Comparison of ENCODE assay signal across 8 cellular contexts in the genomic region with DNA sequence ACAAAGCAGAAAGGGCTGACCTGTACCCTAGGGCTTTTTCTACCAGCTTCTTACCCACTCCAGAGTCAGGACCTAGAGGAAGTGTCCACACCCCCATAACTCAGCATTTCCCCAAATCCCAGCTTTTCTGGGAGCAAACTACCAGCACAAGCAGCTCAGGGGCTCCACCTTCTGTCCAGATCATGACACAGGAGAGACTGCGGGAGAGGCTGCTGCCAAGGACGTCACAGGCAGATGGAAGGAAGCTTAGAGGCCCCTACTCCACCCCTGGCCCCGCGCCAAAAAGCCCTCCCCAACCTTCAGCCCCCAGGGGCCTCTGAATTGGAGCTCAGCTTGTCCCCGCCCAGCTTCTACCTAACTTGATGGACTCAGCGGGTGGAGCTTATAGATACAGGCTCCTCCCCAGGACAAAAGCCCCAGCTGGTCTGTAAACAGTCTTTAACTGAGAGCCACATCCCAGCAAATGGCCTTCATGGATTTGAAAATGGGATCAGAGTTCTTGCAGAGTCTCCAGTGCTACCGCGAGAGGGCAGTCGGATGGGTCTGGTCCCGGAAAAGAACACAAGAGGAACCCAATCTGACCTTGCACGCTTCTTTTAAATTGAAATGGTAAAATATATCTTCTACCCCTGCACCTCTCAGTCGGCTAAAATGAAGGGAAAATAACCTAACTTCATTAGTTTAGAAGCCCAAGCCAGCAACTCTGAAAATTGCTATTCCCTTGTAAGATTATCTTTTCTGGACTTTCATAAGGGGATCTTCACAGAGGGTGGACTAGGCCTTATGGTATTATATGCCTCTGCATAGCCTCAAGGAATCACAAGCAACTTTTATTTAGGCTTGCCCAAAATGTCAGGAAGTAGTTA. TPM values are rescaled to one million over a fixed set of nuclear protein-coding genes. Genes with fewer than 3 reads are reported as not detected.
DNase-seq lines count a peak whose midpoint lies in the region; ATAC-seq, FAIRE-seq and TF ChIP-seq lines count a peak whose summit lies in the region.

No MANE protein-coding gene starts in this region.

- H3K27ac ChIP-seq in DOHH2 (ENCODE audit: low read depth, low read length) (peak overlapping the region; percentile 72), KMS-11 (peak overlapping the region; percentile 53)

- peak overlapping the region; percentile 93 for H3K4me2 ChIP-seq in DOHH2 (ENCODE audit: low read length)
- peak overlapping the region; percentile 92 for H3K4me2 ChIP-seq in KMS-11

- TF ChIP-seq CTCF in DOHH2 (IDR thresholded peaks at IDR 0.05; ENCODE audit: low read depth, low read length, poor library complexity, severe bottlenecking) (peak; percentile 99), KMS-11 (conservative IDR thresholded peaks at IDR 0.05; ENCODE audit: low read depth, low read length) (peak; percentile 100), fibroblast of mammary gland (conservative IDR thresholded peaks at IDR 0.05; ENCODE audit: control insufficient read depth, insufficient read depth, low read depth, low read length) (peak; percentile 72), natural killer cell (IDR thresholded peaks at IDR 0.05) (peak; percentile 57)

- FAIRE-seq in RCC 7860 (lab: Jason Lieb, UNC): peak; percentile 72

- H3K4me1 Mint-ChIP-seq in activated T-helper 17 cell treated with anti-CD3 and anti-CD28 coated beads, Interleukin-2, amount 50 U/mL, for 72 hours: peaks cover 23% of the 10 kb centered on the region
- peaks cover 39 to 53% of the 10 kb centered on the region in 2 donors for H3K4me1 Mint-ChIP-seq in natural killer cell

- peaks cover 48% of the 10 kb centered on the region for H3F3A ChIP-seq in DOHH2 (ENCODE audit: control insufficient read depth, insufficient read depth)

- peaks cover 43% of the 10 kb centered on the region for H3K36me3 ChIP-seq in DOHH2 (ENCODE audit: control insufficient read depth, low read length)
- H3K36me3 ChIP-seq in KMS-11 (ENCODE audit: insufficient read depth): peaks cover 30% of the 10 kb centered on the region; the same call in 1 of the 2 replicates

- no peaks in the 10 kb centered on the region for H3K9me3 Mint-ChIP-seq in activated T-helper 17 cell treated with anti-CD3 and anti-CD28 coated beads, Interleukin-2, amount 50 U/mL, for 72 hours
- no peaks in the 10 kb centered on the region for H3K9me3 Mint-ChIP-seq in natural killer cell

- H3K27me3 ChIP-seq in DOHH2 (ENCODE audit: control insufficient read depth, low read length): no peaks in the 10 kb centered on the region
- H3K27me3 ChIP-seq in KMS-11 (ENCODE audit: insufficient read depth, low read depth): no peaks in the 10 kb centered on the region

- intact Hi-C loops in natural killer cell (cut with micrococcal nuclease): loop anchor here (1.0 to 5.0 kb wide), 4 partner anchors 9 to 275 kb away; a partner anchor contains a TSS

- H3K9me3 ChIP-seq in DOHH2 (ENCODE audit: control insufficient read depth, insufficient read depth, low read length): no peaks in the 10 kb centered on the region

- H3K9me2 ChIP-seq in DOHH2 (replicated peaks; ENCODE audit: control insufficient read depth, low read length): no peaks in the 10 kb centered on the region

- peak overlapping the region; percentile 83 for H3K4me3 Mint-ChIP-seq in activated T-helper 17 cell treated with anti-CD3 and anti-CD28 coated beads, Interleukin-2, amount 50 U/mL, for 72 hours
- H3K4me3 Mint-ChIP-seq in natural killer cell: peak overlapping the region; percentile 99

- H3K36me3 Mint-ChIP-seq in activated T-helper 17 cell treated with anti-CD3 and anti-CD28 coated beads, Interleukin-2, amount 50 U/mL, for 72 hours (ENCODE audit: low read depth): peaks cover 76% of the 10 kb centered on the region
- H3K36me3 Mint-ChIP-seq in natural killer cell: no peaks in the 10 kb centered on the region

- no peaks in the 10 kb centered on the region for H4K20me1 ChIP-seq in DOHH2 (ENCODE audit: control insufficient read depth, insufficient read depth, low read depth, low read length)
- H4K20me1 ChIP-seq in KMS-11 (ENCODE audit: insufficient read depth): no peaks in the 10 kb centered on the region

- peak overlapping the region; percentile 98 for H3K27ac Mint-ChIP-seq in activated T-helper 17 cell treated with anti-CD3 and anti-CD28 coated beads, Interleukin-2, amount 50 U/mL, for 72 hours
- peak overlapping the region; percentile 91 to 93 for H3K27ac Mint-ChIP-seq in natural killer cell

- H3K79me2 ChIP-seq in DOHH2 (ENCODE audit: control insufficient read depth, low read length) (peaks cover 45% of the 10 kb centered on the region), KMS-11 (ENCODE audit: insufficient read depth, low read depth) (peaks cover 60% of the 10 kb centered on the region)

- H3K4me1 ChIP-seq in DOHH2 (ENCODE audit: control insufficient read depth, low read length) (peaks cover 53% of the 10 kb centered on the region), KMS-11 (ENCODE audit: low read depth, poor library complexity, severe bottlenecking) (peaks cover 72% of the 10 kb centered on the region)

- H3K4me3 ChIP-seq in DOHH2 (ENCODE audit: low read length): peak overlapping the region; percentile 94
- no peak overlapping the region for H3K4me3 ChIP-seq in KMS-11 (IDR thresholded peaks at IDR 0.05; ENCODE audit: insufficient read depth, low read depth, low read length)
- peak overlapping the region; percentile 83 for H3K4me3 ChIP-seq in fibroblast of mammary gland (ENCODE audit: control insufficient read depth, low read depth, low read length)

- H3K9ac ChIP-seq in KMS-11: peak overlapping the region; percentile 59; the same call in 1 of the 2 replicates

- peak; percentile 46 for ATAC-seq in GM21737 (IDR thresholded peaks at IDR 0.05; ENCODE audit: unreplicated experiment)
- ATAC-seq in activated T-helper 17 cell treated with anti-CD3 and anti-CD28 coated beads, Interleukin-2, amount 50 U/mL, for 72 hours (replicated peaks): peak; percentile 61
- peak; percentile 60 to 85 (median 67) for ATAC-seq in natural killer cell
- ATAC-seq in stimulated activated naive CD8-positive, alpha-beta T cell treated with anti-CD3 and anti-CD28 coated beads, Interleukin-15, Interleukin-2, amounts not matched to agents 100 U/mL and 50 U/mL, for 24 hours: peak; percentile 69

- H3K27me3 Mint-ChIP-seq in activated T-helper 17 cell treated with anti-CD3 and anti-CD28 coated beads, Interleukin-2, amount 50 U/mL, for 72 hours: no peaks in the 10 kb centered on the region
- no peaks in the 10 kb centered on the region for H3K27me3 Mint-ChIP-seq in natural killer cell (ENCODE audit: low read depth in 2 of 2)

- DNase-seq in RCC 7860 (ENCODE audit: low spot score) (peak; percentile 95), fibroblast of mammary gland (ENCODE audit: low read depth) (peak; percentile 100), natural killer cell (peak; percentile 85)
- peak; percentile 96 for DNase-seq in stimulated activated naive CD8-positive, alpha-beta T cell treated with anti-CD3 and anti-CD28 coated beads, Interleukin-15, Interleukin-2, amounts not matched to agents 100 U/mL and 50 U/mL, for 24 hours

- H2AFZ ChIP-seq in KMS-11 (ENCODE audit: low read depth): peak overlapping the region; percentile 48; the same call in 1 of the 2 replicates

RNA-seq across cellular contexts. Expression of a gene that starts 6.8 kb away (rescaled TPM):
- 100 to 1,000 TPM in 1 of 2 donors, 10 to 100 TPM in 1; 97.8 to 166 TPM for total RNA-seq in activated T-helper 17 cell treated with anti-CD3 and anti-CD28 coated beads, Interleukin-2, amount 50 U/mL, for 72 hours
- 100 to 1,000 TPM; 320 to 354 (median 325) TPM for total RNA-seq in natural killer cell

RNA-seq across cellular contexts. Expression of a gene that starts 8.9 kb away (rescaled TPM):
- total RNA-seq in activated T-helper 17 cell treated with anti-CD3 and anti-CD28 coated beads, Interleukin-2, amount 50 U/mL, for 72 hours: 100 to 1,000 TPM; 489 to 941 TPM
- 100 to 1,000 TPM; 335 to 378 (median 342) TPM for total RNA-seq in natural killer cell

RNA-seq across cellular contexts. Expression of a gene that starts 51.2 kb away (rescaled TPM):
- 100 to 1,000 TPM; 278 to 391 TPM for total RNA-seq in activated T-helper 17 cell treated with anti-CD3 and anti-CD28 coated beads, Interleukin-2, amount 50 U/mL, for 72 hours
- total RNA-seq in natural killer cell: 10 to 100 TPM; 79.2 to 93.8 (median 93.4) TPM
